In the genomic region with DNA sequence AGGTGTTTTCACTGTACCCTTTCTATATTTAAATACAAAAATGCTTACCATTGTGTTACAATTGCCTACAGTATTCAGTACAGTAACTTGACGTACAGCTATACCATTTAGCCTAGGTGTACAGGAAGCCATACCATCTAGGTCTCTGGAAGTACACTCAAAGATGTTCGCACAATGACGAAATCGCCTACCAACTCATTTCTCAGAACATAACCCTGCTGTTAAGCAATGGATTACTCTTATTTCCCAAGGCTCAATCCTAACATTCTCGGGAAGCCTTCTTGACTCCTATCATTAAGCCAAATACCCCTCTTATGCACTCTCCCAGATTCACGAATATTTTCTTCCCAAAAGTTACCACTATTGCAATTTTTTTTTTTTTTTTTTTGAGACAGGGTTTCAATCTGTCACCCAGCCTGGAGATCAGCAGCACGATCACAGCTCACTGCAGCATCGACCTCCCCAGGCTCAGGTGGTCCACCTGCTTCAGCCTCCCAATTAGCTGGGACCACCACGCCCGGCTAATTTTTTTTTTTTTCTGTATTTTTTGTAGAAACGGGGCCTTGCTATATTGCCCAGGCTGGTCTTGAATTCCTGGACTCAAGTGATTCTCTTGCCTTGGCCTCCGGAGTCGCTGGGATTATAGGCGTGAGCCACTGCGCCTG, we compare ENCODE assay signal across 1 cellular context.
TF ChIP-seq lines count a peak whose summit lies in the region.

No MANE protein-coding gene starts in this region.

TF ChIP-seq in HepG2, 621 proteins besides CTCF, POLR2A, EP300 and RAD21:
- TF ChIP-seq KLF11 (CRISPR knock-in tag; IDR thresholded peaks at IDR 0.05) (no peak), ZFY (CRISPR knock-in tag; IDR thresholded peaks at IDR 0.05) (no peak), ZNF335 (CRISPR knock-in tag; IDR thresholded peaks at IDR 0.05) (no peak), ZNF44 (CRISPR knock-in tag; IDR thresholded peaks at IDR 0.05) (no peak), ZNF569 (CRISPR knock-in tag; IDR thresholded peaks at IDR 0.05; ENCODE audit: borderline replicate concordance) (no peak)
